ENCODE assay signal across 9 cellular contexts in genomic region chr14:68627868-68628604, GRCh38.
A peak's percentile ranks its signal among the peaks of the same experiment; 100 is the strongest.
DNase-seq lines count a peak whose midpoint lies in the region; ATAC-seq and TF ChIP-seq lines count a peak whose summit lies in the region.
"Had no signal": no experiment of that assay in that cellular context is flagged by ENCODE, and none has a peak within 500 bp of the region (broad histone marks: within the 10 kb centered on the region; RNA-seq: fewer than 3 reads in every experiment).

No MANE protein-coding gene starts in this region.

- no peaks in the 10 kb centered on the region for H3K9me3 Mint-ChIP-seq in CD4-positive, alpha-beta T cell

- H3K36me3 Mint-ChIP-seq in CD4-positive, alpha-beta T cell (ENCODE audit: low read depth), result no peaks in the 10 kb centered on the region
- peaks cover 2% of the 10 kb centered on the region for H3K36me3 Mint-ChIP-seq in T-helper 17 cell (ENCODE audit: low read depth)

- H3K27ac Mint-ChIP-seq in CD4-positive, alpha-beta T cell, result peak overlapping the region; percentile 89
- H3K27ac Mint-ChIP-seq in T-helper 17 cell, result peak overlapping the region; percentile 90

- in situ Hi-C loops in brain microvascular endothelial cell (cut with HindIII; ENCODE audit: low pct_ligation_motif_present, low sequenced_read_pairs), result no loop called here

- ATAC-seq in CD4-positive, alpha-beta T cell (ENCODE audit: poor library complexity), result peak; percentile 64
- ATAC-seq in T-helper 17 cell (peak; percentile 70), left lobe of liver (peak; percentile 64)

- H3K4me1 Mint-ChIP-seq in CD4-positive, alpha-beta T cell (ENCODE audit: low read depth), result peaks cover 31% of the 10 kb centered on the region
- peaks cover 12% of the 10 kb centered on the region for H3K4me1 Mint-ChIP-seq in T-helper 17 cell

- peak overlapping the region; percentile 90 for H3K4me3 Mint-ChIP-seq in CD4-positive, alpha-beta T cell
- peak overlapping the region; percentile 88 for H3K4me3 Mint-ChIP-seq in T-helper 17 cell

- POLR2A ChIA-PET in CD4-positive, alpha-beta T cell (lab: Charles Lee), result interaction anchor here (0.6 to 3.0 kb wide), 12 partner anchors 9 to 340 kb away, joined by 3 to 14 read pairs (median 4); partner anchors contain the start of gene ZFP36L1

- TF ChIP-seq CTCF in CD4-positive, alpha-beta T cell (IDR thresholded peaks at IDR 0.05), result no peak
- TF ChIP-seq CTCF in brain microvascular endothelial cell (IDR thresholded peaks at IDR 0.05; ENCODE audit: low read depth, low read length, missing control alignments), result no peak

- CTCF ChIA-PET in CD4-positive, alpha-beta T cell (lab: Charles Lee), result no interaction called here

- intact Hi-C loops in CD4-positive, alpha-beta T cell (cut with DNase I, micrococcal nuclease), result loop anchor here (5.0 to 10.0 kb wide), 2 partner anchors 57 to 159 kb away; no protein-coding TSS in a partner anchor

- DNase-seq in CD4-positive, alpha-beta T cell, result peak; percentile 24 to 74 (median 56)
- DNase-seq in T-helper 17 cell (peak; percentile 19 to 53 (median 44)), brain microvascular endothelial cell (no peak), left lobe of liver (ENCODE audit: low spot score) (peak; percentile 84), NCI-H1694 (lab: John Stamatoyannopoulos, UW) (no peak), NOMO-1 treated with DMSO at 0.1 percent for 48 hours (lab: John Stamatoyannopoulos, UW; ENCODE audit: unreplicated experiment) (no peak), NCI-H2196 (lab: John Stamatoyannopoulos, UW; ENCODE audit: unreplicated experiment) (no peak)
- peak; percentile 63 to 70 for DNase-seq in stimulated activated CD4-positive, alpha-beta T cell treated with anti-CD3 and anti-CD28 coated beads, Interleukin-4, amount 100 ng/mL, for 4 hours

- no peaks in the 10 kb centered on the region for H3K27me3 Mint-ChIP-seq in CD4-positive, alpha-beta T cell
- no peaks in the 10 kb centered on the region for H3K27me3 Mint-ChIP-seq in T-helper 17 cell

- peak overlapping the region; percentile 39 for H3K4me3 ChIP-seq in brain microvascular endothelial cell (ENCODE audit: low read depth, low read length)
- H3K4me3 ChIP-seq: adrenal gland had no signal

- no peaks in the 10 kb centered on the region for H3K9me3 ChIP-seq in CD4-positive, alpha-beta T cell (ENCODE audit: control insufficient read depth, low read length)
- no peaks in the 10 kb centered on the region for H3K9me3 ChIP-seq in T-helper 17 cell (ENCODE audit: control insufficient read depth, low read length, poor library complexity, severe bottlenecking)
- H3K9me3 ChIP-seq: adrenal gland had no signal

- H3K27ac ChIP-seq in CD4-positive, alpha-beta T cell (ENCODE audit: low read depth, low read length), result no peak overlapping the region
- no peak overlapping the region for H3K27ac ChIP-seq in brain microvascular endothelial cell

- no peaks in the 10 kb centered on the region for H3K27me3 ChIP-seq in CD4-positive, alpha-beta T cell (ENCODE audit: control insufficient read depth, insufficient read depth, low read length)
- H3K27me3 ChIP-seq in brain microvascular endothelial cell (replicated peaks), result no peaks in the 10 kb centered on the region
- H3K27me3 ChIP-seq: adrenal gland had no signal

- H3K36me3 ChIP-seq in brain microvascular endothelial cell (replicated peaks), result no peaks in the 10 kb centered on the region
- H3K36me3 ChIP-seq: adrenal gland had no signal

Comparison
In these comparisons a context has a peak if more than half of its experiments do, and no peak if none do; other contexts are left out.
1. DNase-seq: peak in CD4-positive, alpha-beta T cell (10 of 10), T-helper 17 cell (3 of 3), left lobe of liver (single experiment) and stimulated activated CD4-positive, alpha-beta T cell treated with anti-CD3 and anti-CD28 coated beads, Interleukin-4, amount 100 ng/mL, for 4 hours (2 of 2); none in brain microvascular endothelial cell (single experiment), NCI-H1694 (single experiment), NOMO-1 treated with DMSO at 0.1 percent for 48 hours (single experiment) and NCI-H2196 (single experiment).
2. Peak in every context shown above with its lines, with median percentiles within 50 percentile points of each other: ATAC-seq.